Comparison of ENCODE assay signal across 8 cellular contexts in the genomic region with DNA sequence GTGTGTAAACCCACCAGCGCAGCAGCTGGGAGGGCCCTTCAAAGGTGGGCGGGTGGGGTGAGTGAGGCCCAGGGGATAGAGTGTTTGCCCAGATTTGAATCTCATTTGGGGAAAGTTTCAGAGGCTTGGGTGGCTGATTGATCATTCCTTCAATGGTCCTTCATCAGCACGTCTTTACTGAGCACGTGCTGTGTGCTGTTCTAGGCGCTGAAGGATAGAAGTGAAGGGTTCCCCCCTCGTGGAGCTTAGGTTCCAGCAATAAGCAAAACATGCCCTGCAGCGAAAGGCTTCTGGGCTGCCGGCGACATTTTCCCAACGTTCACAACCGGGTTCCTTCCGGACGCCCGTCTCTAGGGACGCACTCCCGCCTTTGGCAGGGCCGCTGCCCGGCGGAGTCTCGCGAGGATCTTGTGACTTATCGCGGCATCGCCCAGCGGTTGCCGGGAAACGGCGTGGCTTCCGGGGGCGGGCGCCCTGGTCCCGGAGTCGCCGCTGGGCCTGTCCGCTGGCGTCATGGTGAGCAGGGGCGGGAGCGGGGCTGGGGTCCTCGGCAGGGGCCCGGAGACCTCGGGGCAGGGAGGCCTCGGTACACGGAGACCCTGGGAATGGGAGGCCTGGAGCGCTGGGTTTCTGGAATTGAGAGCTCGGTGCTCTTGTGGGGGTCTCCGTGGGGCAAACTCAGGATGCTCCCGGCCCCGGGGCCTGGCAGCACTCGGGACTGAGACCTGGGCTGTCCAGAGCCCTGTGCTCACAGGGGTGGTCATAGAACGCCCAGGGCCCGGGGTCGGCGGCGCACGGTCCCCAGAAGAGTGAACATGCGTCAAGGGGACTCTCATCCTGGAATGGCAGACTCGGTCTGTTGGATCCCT. TPM values are rescaled to one million over a fixed set of nuclear protein-coding genes. Genes with fewer than 3 reads are reported as not detected.
DNase-seq lines count a peak whose midpoint lies in the region; ATAC-seq lines count a peak whose summit lies in the region.

No MANE protein-coding gene starts in this region.

- H3K27ac Mint-ChIP-seq in effector memory CD8-positive, alpha-beta T cell: peak overlapping the region; percentile 62 to 76

- peaks cover 0 to 20% of the 10 kb centered on the region in 2 donors for H3K27me3 Mint-ChIP-seq in effector memory CD8-positive, alpha-beta T cell

- H3K4me3 Mint-ChIP-seq in effector memory CD8-positive, alpha-beta T cell: peak overlapping the region; percentile 68 to 76

- DNase-seq in SIG-M5 treated with dmso at 0.1 percent for 504 hours (lab: John Stamatoyannopoulos, UW; ENCODE audit: unreplicated experiment): peak; percentile 83
- no peak for DNase-seq in SIG-M5 (lab: John Stamatoyannopoulos, UW)
- peak; percentile 48 for DNase-seq in NCI-H748 treated with DMSO at 0.1 percent for 48 hours (lab: John Stamatoyannopoulos, UW)
- DNase-seq in activated CD8-positive, alpha-beta memory T cell treated with anti-CD3 and anti-CD28 coated beads for 24 hours: peak; percentile 92
- peak; percentile 58 to 71 (median 71) for DNase-seq in effector memory CD8-positive, alpha-beta T cell
- peak; percentile 97 for DNase-seq in mesenteric fat pad (ENCODE audit: low spot score)
- DNase-seq in stimulated activated CD8-positive, alpha-beta memory T cell treated with anti-CD3 and anti-CD28 coated beads, Interleukin-15, amount 100 ng/mL, for 1 hour (ENCODE audit: low read depth): peak; percentile 59

- no peaks in the 10 kb centered on the region for H3K36me3 Mint-ChIP-seq in effector memory CD8-positive, alpha-beta T cell (ENCODE audit: insufficient read depth)

- peak; percentile 59 for ATAC-seq in HG03442 (IDR thresholded peaks at IDR 0.05; ENCODE audit: unreplicated experiment)
- ATAC-seq in effector memory CD8-positive, alpha-beta T cell (replicated peaks): peak; percentile 82

- no peaks in the 10 kb centered on the region for H3K9me3 Mint-ChIP-seq in effector memory CD8-positive, alpha-beta T cell

- H3K4me1 Mint-ChIP-seq in effector memory CD8-positive, alpha-beta T cell (ENCODE audit: low read depth in 2 of 2): peaks cover 16 to 21% of the 10 kb centered on the region in 2 donors

RNA-seq across cellular contexts. Expression of a gene that starts 3.2 kb away (rescaled TPM):
- 2.6 TPM for total RNA-seq in mesenteric fat pad

RNA-seq across cellular contexts. Expression of a gene that starts 54.7 kb away (rescaled TPM):
- not detected for total RNA-seq in mesenteric fat pad
